17 cellular contexts compared by ENCODE assay signal in genomic region chr12:103373088-103373523, GRCh38.
DNase-seq lines count a peak whose midpoint lies in the region; ATAC-seq lines count a peak whose summit lies in the region.
"Had no signal": no experiment of that assay in that cellular context is flagged by ENCODE, and none has a peak within 500 bp of the region (broad histone marks: within the 10 kb centered on the region; RNA-seq: fewer than 3 reads in every experiment).

No MANE protein-coding gene starts in this region.

- H3K27ac Mint-ChIP-seq in stimulated activated naive CD8-positive, alpha-beta T cell treated with anti-CD3 and anti-CD28 coated beads, Interleukin-15, amount 100 ng/mL, for 72 hours, result no peak overlapping the region
- H3K27ac Mint-ChIP-seq: activated naive CD4-positive, alpha-beta T cell treated with anti-CD3 and anti-CD28 coated beads, Interleukin-2, amount 50 U/mL, for 72 hours; T-helper 17 cell had no signal

- peaks cover 18% of the 10 kb centered on the region for H3K4me1 Mint-ChIP-seq in stimulated activated naive CD8-positive, alpha-beta T cell treated with anti-CD3 and anti-CD28 coated beads, Interleukin-15, amount 100 ng/mL, for 72 hours
- H3K4me1 Mint-ChIP-seq: T-helper 17 cell had no signal

- DNase-seq in stimulated activated naive CD8-positive, alpha-beta T cell treated with anti-CD3 and anti-CD28 coated beads, Interleukin-15, amount 100 ng/mL, for 72 hours, result no peak
- no peak for DNase-seq in stimulated activated naive CD8-positive, alpha-beta T cell treated with anti-CD3 and anti-CD28 coated beads, Interleukin-15, Interleukin-2, amounts not matched to agents 100 U/mL and 50 U/mL, for 24 hours
- DNase-seq in NCI-H2081 treated with DMSO at 0.1 percent for 48 hours (lab: John Stamatoyannopoulos, UW) (peak; percentile 99), SHP77 (lab: John Stamatoyannopoulos, UW) (peak; percentile 78 to 86), mesenteric fat pad (ENCODE audit: low spot score) (no peak), Ammon's horn (ENCODE audit: low spot score) (no peak), SKM-1 treated with dmso at 0.1 percent for 144 hours (lab: John Stamatoyannopoulos, UW; ENCODE audit: unreplicated experiment) (no peak), hepatic stellate cell (ENCODE audit: low spot score) (no peak)
- DNase-seq: activated CD8-positive, alpha-beta memory T cell treated with anti-CD3 and anti-CD28 coated beads, Interleukin-2, amount 50 U/mL, for 48 hours; effector memory CD4-positive, alpha-beta T cell; GF-D8; GM23248; psoas muscle; T-helper 17 cell had no signal

- peak overlapping the region in 1 of 2 donors; percentile 36 for H3K4me3 Mint-ChIP-seq in stimulated activated naive CD8-positive, alpha-beta T cell treated with anti-CD3 and anti-CD28 coated beads, Interleukin-15, amount 100 ng/mL, for 72 hours
- H3K4me3 Mint-ChIP-seq: T-helper 17 cell had no signal

- H3K27me3 Mint-ChIP-seq in stimulated activated naive CD8-positive, alpha-beta T cell treated with anti-CD3 and anti-CD28 coated beads, Interleukin-15, amount 100 ng/mL, for 72 hours, result no peaks in the 10 kb centered on the region
- H3K27me3 Mint-ChIP-seq: T-helper 17 cell had no signal

- peak; percentile 37 for ATAC-seq in stimulated activated naive CD8-positive, alpha-beta T cell treated with anti-CD3 and anti-CD28 coated beads, Interleukin-15, amount 100 ng/mL, for 72 hours
- ATAC-seq in stimulated activated naive CD8-positive, alpha-beta T cell treated with anti-CD3 and anti-CD28 coated beads, Interleukin-15, Interleukin-2, amounts not matched to agents 100 U/mL and 50 U/mL, for 24 hours, result no peak
- ATAC-seq: activated CD4-positive, CD25-positive, alpha-beta regulatory T cell treated with anti-CD3 and anti-CD28 coated beads, Interleukin-2, amount 50 U/mL, for 24 hours; activated naive CD4-positive, alpha-beta T cell treated with anti-CD3 and anti-CD28 coated beads, Interleukin-2, amount 50 U/mL, for 72 hours; left lobe of liver; psoas muscle; T-helper 17 cell had no signal

- H3K9me3 Mint-ChIP-seq in stimulated activated naive CD8-positive, alpha-beta T cell treated with anti-CD3 and anti-CD28 coated beads, Interleukin-15, amount 100 ng/mL, for 72 hours, result no peaks in the 10 kb centered on the region

Comparison
In these comparisons a context has a peak if more than half of its experiments do, and no peak if none do; other contexts are left out.
1. DNase-seq: peak in NCI-H2081 treated with DMSO at 0.1 percent for 48 hours (single experiment) and SHP77 (2 of 2); none in stimulated activated naive CD8-positive, alpha-beta T cell treated with anti-CD3 and anti-CD28 coated beads, Interleukin-15, amount 100 ng/mL, for 72 hours (0 of 2), stimulated activated naive CD8-positive, alpha-beta T cell treated with anti-CD3 and anti-CD28 coated beads, Interleukin-15, Interleukin-2, amounts not matched to agents 100 U/mL and 50 U/mL, for 24 hours (single experiment), mesenteric fat pad (single experiment), Ammon's horn (single experiment), SKM-1 treated with dmso at 0.1 percent for 144 hours (single experiment) and hepatic stellate cell (single experiment).